29 cellular contexts compared by ENCODE assay signal in the genomic region with DNA sequence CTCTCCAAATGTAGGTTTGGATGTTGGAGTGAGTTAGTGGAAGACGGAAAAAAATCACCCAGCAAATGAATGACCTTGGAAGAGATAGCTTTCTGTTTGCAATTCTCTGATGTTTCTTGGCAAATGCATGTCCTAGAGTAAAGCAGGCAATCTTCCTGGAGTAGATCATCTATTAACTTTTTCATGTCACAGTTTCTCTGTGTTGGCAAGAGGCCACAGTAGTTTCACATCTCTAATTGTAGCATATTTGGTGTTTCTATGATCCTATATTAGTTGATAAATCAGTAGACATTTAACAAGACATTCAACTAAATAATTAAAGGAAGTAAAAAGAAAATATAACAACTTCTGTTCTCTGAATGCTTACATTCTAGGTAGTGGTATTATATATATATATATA.
DNase-seq lines count a peak whose midpoint lies in the region; ATAC-seq and TF ChIP-seq lines count a peak whose summit lies in the region.
"Had no signal": no experiment of that assay in that cellular context is flagged by ENCODE, and none has a peak within 500 bp of the region (broad histone marks: within the 10 kb centered on the region; RNA-seq: fewer than 3 reads in every experiment).

No MANE protein-coding gene starts in this region.

- no peak for TF ChIP-seq CTCF in GM13977 (IDR thresholded peaks at IDR 0.05; ENCODE audit: extremely low read depth, insufficient read depth, missing control alignments)

- peak; percentile 68 for DNase-seq in NCI-H446 treated with DMSO at 0.1 percent for 48 hours (lab: John Stamatoyannopoulos, UW)
- DNase-seq in GM13977 (ENCODE audit: low spot score): no peak
- no peak for DNase-seq in NCI-H226
- no peak for DNase-seq in stimulated activated CD4-positive, alpha-beta T cell treated with anti-CD3 and anti-CD28 coated beads, Interleukin-2, amount 100 ng/mL, for 24 hours
- DNase-seq in NCI-H748 treated with DMSO at 0.1 percent for 48 hours (lab: John Stamatoyannopoulos, UW): no peak
- DNase-seq: activated CD4-positive, alpha-beta T cell treated with anti-CD3 and anti-CD28 coated beads for 48 hours; activated CD8-positive, alpha-beta memory T cell treated with anti-CD3 and anti-CD28 coated beads for 24 hours; activated effector memory CD4-positive, alpha-beta T cell treated with anti-CD3 and anti-CD28 coated beads, Interleukin-2, amount 50 U/mL, for 16 hours; activated T-cell treated with anti-CD3 and anti-CD28 coated beads, Interleukin-2, amount 50 U/mL, for 1 hour; endodermal cell; foreskin fibroblast; HCEC 1CT; heart right ventricle; IMR-90; naive thymus-derived CD8-positive, alpha-beta T cell; NCI-H1048; NCI-H187; NCI-H2171; NCI-H524; NK-92 treated with Interleukin-12 subunit alpha and Interleukin-12 subunit beta, amount 100 ng/mL, for 24 hours; nucleus accumbens; PC-9; Right ventricle myocardium superior; sigmoid colon; stimulated activated naive B cell treated with anti-CD40 and anti-IgM and Interleukin-4, amounts not matched to agents 10 μg/mL and 1 μg/mL and 100 μg/mL, for 72 hours had no signal

- in situ Hi-C loops in GM13977 (cut with MboI; ENCODE audit: low pct_unique_long_range_greater_than_20kb, low sequenced_read_pairs, unreplicated experiment): no loop called here

- ATAC-seq in GM18873 (IDR thresholded peaks at IDR 0.05; ENCODE audit: low FRiP score, unreplicated experiment): peak; percentile 93
- peak; percentile 46 for ATAC-seq in HG02642 (IDR thresholded peaks at IDR 0.05; ENCODE audit: poor library complexity, unreplicated experiment)
- peak; percentile 92 for ATAC-seq in HG03175 (IDR thresholded peaks at IDR 0.05; ENCODE audit: unreplicated experiment)
- ATAC-seq: esophagus mucosa; heart right ventricle; naive thymus-derived CD8-positive, alpha-beta T cell; stimulated activated naive B cell treated with anti-CD40 and anti-IgM and Interleukin-4, amounts not matched to agents 10 μg/mL and 1 μg/mL and 100 μg/mL, for 72 hours had no signal
